Comparison of ENCODE assay signal across 1 cellular context in the genomic region with DNA sequence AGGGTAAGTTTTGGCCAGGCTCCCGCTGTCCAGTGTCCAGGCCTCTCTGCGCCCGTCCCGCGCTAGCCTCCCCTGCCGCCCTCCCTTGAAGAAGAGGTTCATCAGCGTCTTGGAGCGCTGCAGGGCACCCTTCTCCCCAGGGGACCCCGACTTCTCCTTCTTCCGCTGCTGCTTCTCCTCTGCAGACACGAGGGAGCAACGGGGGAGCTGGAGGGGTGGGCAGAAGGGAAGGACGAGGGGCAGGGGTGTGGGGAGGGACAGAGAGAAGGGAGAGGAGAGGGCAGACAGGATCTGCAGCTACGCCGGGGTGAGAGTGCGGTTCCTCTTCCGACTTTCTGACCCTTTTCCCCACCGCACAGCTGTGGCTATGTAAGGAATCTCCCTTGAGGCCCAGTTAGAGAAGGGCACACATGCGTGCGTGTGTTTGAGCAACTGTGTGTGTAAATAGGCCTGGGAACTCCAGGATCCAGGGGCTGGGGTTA.
TF ChIP-seq lines count a peak whose summit lies in the region.

No MANE protein-coding gene starts in this region.

TF ChIP-seq in HCT116, 20 proteins besides CTCF, POLR2A, EP300 and RAD21:
- TF ChIP-seq ELF1 (IDR thresholded peaks at IDR 0.05; ENCODE audit: borderline replicate concordance, low read depth): no peak
- TF ChIP-seq YY1 (IDR thresholded peaks at IDR 0.05; ENCODE audit: extremely low read depth, insufficient replicate concordance, low read depth, low read length): no peak
- TF ChIP-seq EZH2phosphoT487 (IDR thresholded peaks at IDR 0.05; ENCODE audit: borderline replicate concordance): no peak
- TF ChIP-seq CEBPB (IDR thresholded peaks at IDR 0.05; ENCODE audit: low read depth): no peak
- TF ChIP-seq TCF7L2 (IDR thresholded peaks at IDR 0.05; ENCODE audit: borderline replicate concordance, extremely low read depth, insufficient read depth, insufficient read length): no peak
- TF ChIP-seq CBX3 (IDR thresholded peaks at IDR 0.05; ENCODE audit: low read depth): no peak
- TF ChIP-seq ZNF274 (IDR thresholded peaks at IDR 0.05; ENCODE audit: low read depth, low read length): no peak
- no peak for TF ChIP-seq FOSL1 (IDR thresholded peaks at IDR 0.05; ENCODE audit: low read depth)
TF ChIP-seq in HCT116: peak in this region for 0.
